5 cellular contexts compared by ENCODE assay signal in the genomic region with DNA sequence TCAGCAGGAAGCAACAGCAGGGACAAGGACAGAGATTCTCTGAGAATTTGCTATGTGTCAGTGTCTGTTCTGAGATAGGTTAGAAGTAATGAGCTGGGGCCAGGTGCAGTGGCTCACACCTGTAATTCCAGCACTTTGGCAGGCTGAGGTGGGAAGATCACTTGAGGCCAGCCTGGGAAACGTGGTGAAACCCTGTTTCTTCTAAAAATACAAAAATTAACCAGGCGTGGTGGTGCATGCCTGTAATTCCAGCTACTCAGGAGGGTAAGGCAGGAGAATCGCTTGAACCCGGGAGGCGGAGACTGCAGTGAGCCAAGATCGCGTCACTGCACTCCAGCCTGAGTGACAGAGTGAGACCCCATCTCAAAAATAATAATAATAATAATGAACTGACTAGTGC.
DNase-seq lines count a peak whose midpoint lies in the region; ATAC-seq and TF ChIP-seq lines count a peak whose summit lies in the region.
"Not testable (repeated sequence)": the region's sequence is repeated elsewhere in the genome, so short reads cannot be mapped to it uniquely, and the experiment has no call there.

No MANE protein-coding gene starts in this region.

- not testable (repeated sequence) for H3K27me3 Mint-ChIP-seq in activated naive CD8-positive, alpha-beta T cell treated with anti-CD3 and anti-CD28 coated beads, Interleukin-2, amount 50 U/mL, for 24 hours; natural killer cell (ENCODE audit: low read depth in 2 of 2)

- H3K4me1 ChIP-seq in Karpas-422 (ENCODE audit: low read length) (peaks cover 34% of the 10 kb centered on the region), thyroid gland (peaks cover 12 to 23% of the 10 kb centered on the region in 2 donors)
- not testable (repeated sequence) for H3K4me1 ChIP-seq in prostate gland (replicated peaks)

- not testable (repeated sequence) for H3K4me3 Mint-ChIP-seq in activated naive CD8-positive, alpha-beta T cell treated with anti-CD3 and anti-CD28 coated beads, Interleukin-2, amount 50 U/mL, for 24 hours; natural killer cell

- not testable (repeated sequence) for TF ChIP-seq CTCF in natural killer cell (IDR thresholded peaks at IDR 0.05); prostate gland (IDR thresholded peaks at IDR 0.05); thyroid gland (IDR thresholded peaks at IDR 0.05)

- H3K36me3 Mint-ChIP-seq in activated naive CD8-positive, alpha-beta T cell treated with anti-CD3 and anti-CD28 coated beads, Interleukin-2, amount 50 U/mL, for 24 hours (ENCODE audit: low read depth); natural killer cell: not testable (repeated sequence)

- H3K79me2 ChIP-seq in Karpas-422 (ENCODE audit: low read length): not testable (repeated sequence)

- not testable (repeated sequence) for H3K9me3 ChIP-seq in Karpas-422 (ENCODE audit: low read length); prostate gland; thyroid gland

- 39% methylated on average over 7 of the region's 7 CpGs for WGBS in prostate gland
- 59 to 63% methylated on average over 7 of the region's 7 CpGs for WGBS in thyroid gland, 2 donors

- H3K9me3 Mint-ChIP-seq in activated naive CD8-positive, alpha-beta T cell treated with anti-CD3 and anti-CD28 coated beads, Interleukin-2, amount 50 U/mL, for 24 hours; natural killer cell: not testable (repeated sequence)

- not testable (repeated sequence) for H3K9me2 ChIP-seq in Karpas-422 (replicated peaks; ENCODE audit: insufficient read depth, low read length)

- H3K27ac ChIP-seq in Karpas-422 (ENCODE audit: low read length): not testable (repeated sequence)
- H3K27ac ChIP-seq in prostate gland (peak overlapping the region; percentile 11 to 37), thyroid gland (peak overlapping the region in 1 of 3 donors; percentile 30)

- DNase-seq in Karpas-422 (peak; percentile 42), thyroid gland (peak; percentile 52 to 56)
- DNase-seq in activated naive CD8-positive, alpha-beta T cell treated with anti-CD3 and anti-CD28 coated beads, Interleukin-2, amount 50 U/mL, for 24 hours; natural killer cell; prostate gland (ENCODE audit: low spot score): not testable (repeated sequence)

- H4K20me1 ChIP-seq in Karpas-422 (ENCODE audit: insufficient read depth, low read depth, low read length): not testable (repeated sequence)

- H3K27me3 ChIP-seq in Karpas-422 (ENCODE audit: low read length); prostate gland (replicated peaks; ENCODE audit: insufficient read depth); thyroid gland: not testable (repeated sequence)

- TF ChIP-seq POLR2A in prostate gland (IDR thresholded peaks at IDR 0.05); thyroid gland (IDR thresholded peaks at IDR 0.05): not testable (repeated sequence)

- not testable (repeated sequence) for ATAC-seq in activated naive CD8-positive, alpha-beta T cell treated with anti-CD3 and anti-CD28 coated beads, Interleukin-2, amount 50 U/mL, for 24 hours; natural killer cell

- H3K4me3 ChIP-seq in Karpas-422 (ENCODE audit: low read length); prostate gland; thyroid gland (replicated peaks in 1 of 3): not testable (repeated sequence)

- peaks cover 49% of the 10 kb centered on the region for H3K4me1 Mint-ChIP-seq in activated naive CD8-positive, alpha-beta T cell treated with anti-CD3 and anti-CD28 coated beads, Interleukin-2, amount 50 U/mL, for 24 hours
- H3K4me1 Mint-ChIP-seq in natural killer cell: peaks cover 36 to 51% of the 10 kb centered on the region in 2 donors

- not testable (repeated sequence) for H3K36me3 ChIP-seq in Karpas-422 (ENCODE audit: insufficient read depth, low read length); prostate gland; thyroid gland

- not testable (repeated sequence) for H3K9ac ChIP-seq in Karpas-422 (ENCODE audit: low read length)

- intact Hi-C loops in natural killer cell (cut with micrococcal nuclease): loop anchor here (2.0 kb wide), 1 partner anchor 54 kb away; no protein-coding TSS in a partner anchor
- intact Hi-C loops in prostate gland (cut with DNase I); thyroid gland (cut with DNase I): not testable (repeated sequence)

- not testable (repeated sequence) for H3K4me2 ChIP-seq in Karpas-422 (ENCODE audit: low read depth, low read length, poor library complexity, severe bottlenecking)

- peak overlapping the region; percentile 5 for H3K27ac Mint-ChIP-seq in activated naive CD8-positive, alpha-beta T cell treated with anti-CD3 and anti-CD28 coated beads, Interleukin-2, amount 50 U/mL, for 24 hours
- H3K27ac Mint-ChIP-seq in natural killer cell: peak overlapping the region; percentile 59 to 78

- not testable (repeated sequence) for H2AFZ ChIP-seq in Karpas-422 (ENCODE audit: low read length)
